ENCODE assay signal across 24 cellular contexts in the genomic region with DNA sequence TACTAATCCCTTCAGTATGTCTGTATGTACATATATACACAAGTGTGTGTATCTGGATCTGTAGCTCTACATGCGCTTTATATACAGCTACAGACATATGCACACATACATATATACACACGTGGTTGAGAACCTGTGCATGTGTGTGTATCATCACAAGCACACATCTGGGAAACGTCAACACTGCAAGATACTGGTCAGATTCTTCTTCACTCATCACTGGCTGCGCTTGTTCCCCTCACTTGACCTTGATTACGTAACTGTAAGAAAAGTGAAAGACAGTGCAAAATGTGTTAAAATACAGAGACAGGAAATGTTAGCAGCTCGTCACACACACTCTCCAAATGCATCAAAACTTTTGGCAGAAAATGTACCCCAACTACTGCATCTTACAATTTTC. TPM values are rescaled to one million over a fixed set of nuclear protein-coding genes. Genes with fewer than 3 reads are reported as not detected.
DNase-seq lines count a peak whose midpoint lies in the region; ATAC-seq and TF ChIP-seq lines count a peak whose summit lies in the region.
"Had no signal": no experiment of that assay in that cellular context is flagged by ENCODE, and none has a peak within 500 bp of the region (broad histone marks: within the 10 kb centered on the region; RNA-seq: fewer than 3 reads in every experiment).

No MANE protein-coding gene starts in this region.

- peaks cover 52% of the 10 kb centered on the region for H3K36me3 Mint-ChIP-seq in central memory CD8-positive, alpha-beta T cell (ENCODE audit: insufficient read depth)

- H3K4me2 ChIP-seq in MM.1S (ENCODE audit: low read depth, low read length), result no peak overlapping the region
- H3K4me2 ChIP-seq: A549, neural progenitor cell had no signal

- TF ChIP-seq RAD21 in liver (IDR thresholded peaks at IDR 0.05), result no peak

- H3K4me1 Mint-ChIP-seq in central memory CD8-positive, alpha-beta T cell, result peaks cover 33% of the 10 kb centered on the region

- H3K9me3 ChIP-seq in liver (ENCODE audit: control insufficient read depth in 4 of 4, low read length in 3 of 4) (no peaks in the 10 kb centered on the region), MM.1S (replicated peaks; ENCODE audit: insufficient read depth, low read length) (no peaks in the 10 kb centered on the region)
- H3K9me3 ChIP-seq: A549, breast epithelium, Caco-2, gastrocnemius medialis, right lobe of liver had no signal

- H3K27me3 ChIP-seq in liver (ENCODE audit: control insufficient read depth in 4 of 4, insufficient read depth in 4 of 4, low read length in 3 of 4) (no peaks in the 10 kb centered on the region), MM.1S (replicated peaks; ENCODE audit: insufficient read depth, low read length) (no peaks in the 10 kb centered on the region)
- H3K27me3 ChIP-seq: breast epithelium, gastrocnemius medialis, neural progenitor cell, right lobe of liver had no signal

- H4K20me1 ChIP-seq in MM.1S (ENCODE audit: insufficient read depth, low read length), result no peaks in the 10 kb centered on the region

- H3K9me2 ChIP-seq in MM.1S (replicated peaks; ENCODE audit: insufficient read depth, low read length), result no peaks in the 10 kb centered on the region

- H3K27ac Mint-ChIP-seq in central memory CD8-positive, alpha-beta T cell (ENCODE audit: low read depth), result peak overlapping the region; percentile 88
- H3K27ac Mint-ChIP-seq: activated naive CD4-positive, alpha-beta T cell treated with anti-CD3 and anti-CD28 coated beads, Interleukin-2, amount 50 U/mL, for 72 hours; H9; neural progenitor cell had no signal

- no peak overlapping the region for H2AFZ ChIP-seq in MM.1S (ENCODE audit: low read length)
- H2AFZ ChIP-seq: neural progenitor cell had no signal

- H3K9ac ChIP-seq in liver (ENCODE audit: low read depth in 1 of 2, low read length in 2 of 2) (no peak overlapping the region), MM.1S (ENCODE audit: low read length) (no peak overlapping the region)
- H3K9ac ChIP-seq: neural progenitor cell had no signal

- ATAC-seq in Right ventricle myocardium superior (ENCODE audit: poor library complexity) (peak; percentile 34), HG02642 (IDR thresholded peaks at IDR 0.05; ENCODE audit: poor library complexity, unreplicated experiment) (no peak), GM19324 (IDR thresholded peaks at IDR 0.05; ENCODE audit: low FRiP score, unreplicated experiment) (no peak)
- peak; percentile 87 for ATAC-seq in central memory CD8-positive, alpha-beta T cell (replicated peaks; ENCODE audit: extremely low read depth, poor library complexity, severe bottlenecking)
- ATAC-seq: A549; activated naive CD4-positive, alpha-beta T cell treated with anti-CD3 and anti-CD28 coated beads, Interleukin-2, amount 50 U/mL, for 72 hours; gastrocnemius medialis had no signal

- intact Hi-C loops in Right ventricle myocardium superior (cut with DNase I) (no loop called here), cardiac septum (cut with DNase I) (no loop called here)

- DNase-seq in Right ventricle myocardium superior, result no peak
- no peak for DNase-seq in cardiac septum (ENCODE audit: low spot score)
- DNase-seq in central memory CD8-positive, alpha-beta T cell (ENCODE audit: low spot score in 2 of 2), result peak in 1 of 2 donors; percentile 23
- DNase-seq in MM.1S, result no peak
- no peak for DNase-seq in NCI-H446 treated with DMSO at 0.1 percent for 48 hours (lab: John Stamatoyannopoulos, UW)
- DNase-seq: activated CD4-positive, alpha-beta T cell treated with anti-CD3 and anti-CD28 coated beads for 48 hours; activated T-cell treated with anti-CD3 and anti-CD28 coated beads for 4 hours; Caco-2; effector memory CD4-positive, alpha-beta T cell; gastrocnemius medialis; H9; NCI-H1048; NCI-H2171; right lobe of liver; SHP77; stimulated activated CD4-positive, alpha-beta T cell treated with anti-CD3 and anti-CD28 coated beads, Interleukin-4, amount 100 ng/mL, for 24 hours; T1000 had no signal

- H3K27ac ChIP-seq in liver (ENCODE audit: low read depth in 1 of 2, low read length in 2 of 2) (no peak overlapping the region), MM.1S (ENCODE audit: low read length) (no peak overlapping the region)
- H3K27ac ChIP-seq: A549, breast epithelium, gastrocnemius medialis, neural progenitor cell had no signal

- H3K9me3 Mint-ChIP-seq in central memory CD8-positive, alpha-beta T cell, result no peaks in the 10 kb centered on the region
- H3K9me3 Mint-ChIP-seq: activated naive CD4-positive, alpha-beta T cell treated with anti-CD3 and anti-CD28 coated beads, Interleukin-2, amount 50 U/mL, for 72 hours; H9; neural progenitor cell had no signal

- 62% methylated on average over 6 of the region's 6 CpGs for WGBS in liver

- no peaks in the 10 kb centered on the region for H3F3A ChIP-seq in MM.1S (ENCODE audit: insufficient read depth, low read length)

- H3K79me2 ChIP-seq in MM.1S (ENCODE audit: low read length), result peaks cover 9% of the 10 kb centered on the region; the same call in 1 of the 2 replicates

- H3K4me3 ChIP-seq in liver (ENCODE audit: low read depth in 1 of 3, low read length in 3 of 3), result no peak overlapping the region
- no peak overlapping the region for H3K4me3 ChIP-seq in MM.1S (ENCODE audit: low read length)
- H3K4me3 ChIP-seq: A549, breast epithelium, gastrocnemius medialis, neural progenitor cell, right lobe of liver had no signal

- TF ChIP-seq CTCF in liver (IDR thresholded peaks at IDR 0.05; ENCODE audit: low read depth, low read length, missing input control), result no peak
- TF ChIP-seq CTCF in MM.1S (IDR thresholded peaks at IDR 0.05; ENCODE audit: low read length), result no peak

- no peaks in the 10 kb centered on the region for H3K27me3 Mint-ChIP-seq in central memory CD8-positive, alpha-beta T cell

- H3K36me3 ChIP-seq in liver (ENCODE audit: control insufficient read depth in 4 of 4, insufficient read depth in 3 of 4, low read depth in 1 of 4, low read length in 3 of 4), result peaks cover 8 to 45% (median 34%) of the 10 kb centered on the region in 4 donors
- H3K36me3 ChIP-seq in MM.1S (replicated peaks; ENCODE audit: insufficient read depth, low read length), result peaks cover 20% of the 10 kb centered on the region
- H3K36me3 ChIP-seq: breast epithelium had no signal

- no peak overlapping the region for H3K4me3 Mint-ChIP-seq in central memory CD8-positive, alpha-beta T cell
- H3K4me3 Mint-ChIP-seq: H9, neural progenitor cell had no signal

- H3K4me1 ChIP-seq in liver (ENCODE audit: control insufficient read depth in 4 of 4, insufficient read depth in 4 of 4, low read length in 3 of 4) (peaks cover 5 to 16% (median 15%) of the 10 kb centered on the region in 4 donors), MM.1S (ENCODE audit: low read length) (no peaks in the 10 kb centered on the region)
- H3K4me1 ChIP-seq: Caco-2 had no signal

TF ChIP-seq in liver, 16 proteins besides CTCF, POLR2A, EP300 and RAD21:
- TF ChIP-seq TAF1 (conservative IDR thresholded peaks at IDR 0.05), result no peak
- TF ChIP-seq RXRA (IDR thresholded peaks at IDR 0.05), result peak; percentile 5 to 40
TF ChIP-seq in liver: peak in this region for 1.

RNA-seq across cellular contexts. Expression of a gene that starts 51.8 kb away (rescaled TPM):
- total RNA-seq in Right ventricle myocardium superior, result 6.3 TPM
- total RNA-seq in cardiac septum, result 6.4 TPM
- under 1 TPM; 0.25 to 0.33 TPM for total RNA-seq in liver
- polyA plus RNA-seq in liver, result under 1 TPM; 0.10 to 0.17 TPM

Comparison
In these comparisons a context has a peak if more than half of its experiments do, and no peak if none do; other contexts are left out.
1. ATAC-seq: peak in Right ventricle myocardium superior (single experiment) and central memory CD8-positive, alpha-beta T cell (single experiment); none in HG02642 (single experiment) and GM19324 (single experiment).